Comparison of ENCODE assay signal across 1 cellular context in the genomic region with DNA sequence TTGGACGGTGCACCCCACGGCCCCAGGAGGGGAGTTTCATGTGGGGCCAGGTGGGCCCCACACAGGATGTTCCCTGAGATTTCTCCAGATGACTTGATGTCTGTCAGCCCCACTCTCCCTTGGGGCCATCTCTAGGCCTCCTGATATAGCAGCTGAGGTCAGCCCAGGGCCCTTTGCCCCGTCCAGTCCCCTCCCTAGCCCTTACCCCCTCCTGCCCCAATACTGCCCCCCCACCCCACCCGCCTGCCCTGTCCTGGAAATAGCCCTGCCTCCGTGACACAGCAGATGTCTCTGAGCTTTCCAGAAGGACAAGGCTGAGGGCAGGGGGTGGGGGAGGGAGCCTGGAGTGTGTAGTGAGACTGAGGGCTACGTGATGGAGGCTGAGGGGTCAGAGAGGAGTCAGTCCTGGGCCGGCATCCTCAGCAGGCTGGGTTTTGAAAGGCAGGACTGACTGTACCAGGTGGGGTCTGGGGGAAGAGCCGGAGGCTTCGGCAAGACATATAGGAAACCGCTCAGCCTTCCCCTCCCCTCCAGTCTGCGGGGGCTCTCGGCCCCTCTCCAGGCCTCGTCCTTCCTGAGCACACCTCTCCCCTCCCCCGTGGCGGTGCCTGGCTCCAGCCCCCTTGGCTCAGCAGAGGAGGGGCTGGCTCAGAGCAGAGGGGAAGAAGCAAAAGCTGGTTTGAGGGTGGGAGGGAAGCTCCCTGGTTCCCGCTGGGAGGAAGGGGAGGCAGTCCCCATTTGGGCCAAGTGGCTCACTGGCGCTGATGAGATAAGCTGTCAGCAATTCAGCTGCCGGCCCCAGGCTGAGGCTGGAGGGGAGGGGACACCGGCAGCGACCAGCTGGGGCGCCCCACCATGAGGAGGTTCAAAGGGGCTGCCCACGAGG.
TF ChIP-seq lines count a peak whose summit lies in the region.

No MANE protein-coding gene starts in this region.

TF ChIP-seq in endothelial cell of umbilical vein, 7 proteins besides CTCF, POLR2A, EP300 and RAD21:
- TF ChIP-seq POLR2AphosphoS5 (IDR thresholded peaks at IDR 0.05; ENCODE audit: insufficient read depth, low read depth, low read length) (no peak), FOS (IDR thresholded peaks at IDR 0.05; ENCODE audit: borderline replicate concordance, insufficient read depth, low read length) (no peak), JUN (IDR thresholded peaks at IDR 0.05; ENCODE audit: borderline replicate concordance, insufficient read depth, insufficient read length, low read depth) (no peak), EZH2 (IDR thresholded peaks at IDR 0.05; ENCODE audit: borderline replicate concordance, low read depth, low read length, severe bottlenecking) (no peak), GATA2 (IDR thresholded peaks at IDR 0.05; ENCODE audit: insufficient read depth, insufficient read length, low read depth, low read length) (no peak), MYC (IDR thresholded peaks at IDR 0.05; ENCODE audit: low read depth, low read length) (no peak)
- TF ChIP-seq, protein P1, sequence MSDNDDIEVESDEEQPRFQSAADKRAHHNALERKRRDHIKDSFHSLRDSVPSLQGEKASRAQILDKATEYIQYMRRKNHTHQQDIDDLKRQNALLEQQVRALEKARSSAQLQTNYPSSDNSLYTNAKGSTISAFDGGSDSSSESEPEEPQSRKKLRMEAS (IDR thresholded peaks at IDR 0.05; ENCODE audit: insufficient read depth, insufficient read length) = no peak
